15 cellular contexts compared by ENCODE assay signal in the genomic region with DNA sequence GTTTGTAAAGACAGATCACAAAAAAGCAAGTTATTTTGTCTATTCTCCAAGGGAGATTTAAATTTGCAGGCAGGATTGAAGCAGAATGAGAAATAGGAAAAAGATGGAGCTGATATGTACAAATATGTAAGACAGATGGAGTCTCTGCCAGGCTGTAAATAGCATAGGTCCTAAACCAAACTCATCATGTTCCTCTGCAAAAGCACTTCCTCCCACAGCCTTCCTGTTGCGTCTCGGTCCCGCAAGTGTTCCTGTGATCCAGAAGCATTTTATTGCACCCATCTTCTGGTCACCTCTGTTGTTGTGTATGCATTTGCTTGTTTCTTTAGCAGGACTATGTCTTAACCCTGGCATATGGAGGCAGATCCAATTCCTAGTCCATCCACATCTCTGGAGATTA.
DNase-seq lines count a peak whose midpoint lies in the region; ATAC-seq, FAIRE-seq and TF ChIP-seq lines count a peak whose summit lies in the region.
"Had no signal": no experiment of that assay in that cellular context is flagged by ENCODE, and none has a peak within 500 bp of the region (broad histone marks: within the 10 kb centered on the region; RNA-seq: fewer than 3 reads in every experiment).

No MANE protein-coding gene starts in this region.

- H3K9me3 ChIP-seq in GM12878 (replicated peaks; ENCODE audit: control insufficient read depth, insufficient read depth, low read length) (peaks cover 11% of the 10 kb centered on the region; the same call in 2 of the 3 replicates), heart left ventricle (peaks cover 0 to 12% (median 0%) of the 10 kb centered on the region in 12 donors)

- H3K36me3 Mint-ChIP-seq in T-helper 2 cell treated with Interferon-gamma antibody and Interleukin-4, amounts not matched to agents 5 μg/mL and 100 μg/mL, for 36 hours (ENCODE audit: low read depth), result no peaks in the 10 kb centered on the region

- ATAC-seq in GM19452 (IDR thresholded peaks at IDR 0.05; ENCODE audit: unreplicated experiment), result peak; percentile 18
- ATAC-seq in HG03354 (IDR thresholded peaks at IDR 0.05; ENCODE audit: poor library complexity, severe bottlenecking, unreplicated experiment), result peak; percentile 11
- peak; percentile 19 for ATAC-seq in GM12878
- no peak for ATAC-seq in heart left ventricle
- ATAC-seq: sciatic nerve had no signal

- TF ChIP-seq CTCF in GM12878 (IDR thresholded peaks at IDR 0.05 in 2 of 3, conservative IDR thresholded peaks at IDR 0.05 in 1 of 3; ENCODE audit: control insufficient read depth in 2 of 3, extremely low read depth in 1 of 3, insufficient read depth in 1 of 3, low read depth in 3 of 3, low read length in 3 of 3), result no peak
- no peak for TF ChIP-seq CTCF in heart left ventricle (IDR thresholded peaks at IDR 0.05)

- H3K9ac ChIP-seq in GM12878 (ENCODE audit: control insufficient read depth, insufficient read depth, low read length), result no peak overlapping the region

- peaks cover 22% of the 10 kb centered on the region for H3K9me3 Mint-ChIP-seq in T-helper 2 cell treated with Interferon-gamma antibody and Interleukin-4, amounts not matched to agents 5 μg/mL and 100 μg/mL, for 36 hours

- H2AFZ ChIP-seq in GM12878 (ENCODE audit: control insufficient read depth, low read depth, low read length), result peak overlapping the region; percentile 56

- H3K27me3 Mint-ChIP-seq in T-helper 2 cell treated with Interferon-gamma antibody and Interleukin-4, amounts not matched to agents 5 μg/mL and 100 μg/mL, for 36 hours (ENCODE audit: low read depth), result peaks cover 12% of the 10 kb centered on the region

- H3K4me1 ChIP-seq in GM12878 (ENCODE audit: control insufficient read depth, insufficient read depth, low read length), result peaks cover 20% of the 10 kb centered on the region
- H3K4me1 ChIP-seq in heart left ventricle, result peaks cover 0 to 5% (median 0%) of the 10 kb centered on the region in 12 donors

- H3K27me3 ChIP-seq in GM12878 (replicated peaks in 1 of 2; ENCODE audit: control insufficient read depth in 2 of 2, insufficient read depth in 2 of 2, low read length in 1 of 2), result no peaks in the 10 kb centered on the region
- H3K27me3 ChIP-seq in heart left ventricle, result peaks cover 0 to under 1% (median 0%) of the 10 kb centered on the region in 9 donors

- H3K4me1 Mint-ChIP-seq in T-helper 2 cell treated with Interferon-gamma antibody and Interleukin-4, amounts not matched to agents 5 μg/mL and 100 μg/mL, for 36 hours (ENCODE audit: low read depth), result peaks cover 14% of the 10 kb centered on the region

- peak overlapping the region; percentile 88 for H3K4me2 ChIP-seq in GM12878 (ENCODE audit: control insufficient read depth, insufficient read depth)

- SMC1A ChIA-PET in GM12878 (lab: Charles Lee; ENCODE audit: uncharacterized antibody, unreplicated experiment), result interaction anchor here (0.6 to 1.2 kb wide), 2 partner anchors 23 to 240 kb away, joined by 3 read pairs; no protein-coding TSS in a partner anchor

- BruUV-seq in GM12878 (replicated peaks; lab: Mats Ljungman, UMichigan), result no TSS peak

- intact Hi-C loops in GM12878 (cut with micrococcal nuclease; ENCODE audit: unreplicated experiment), result no loop called here
- intact Hi-C loops in heart left ventricle (cut with DNase I), result no loop called here

- in situ Hi-C loops in GM12878 (cut with MboI), result no loop called here

- H3K4me3 Mint-ChIP-seq in T-helper 2 cell treated with Interferon-gamma antibody and Interleukin-4, amounts not matched to agents 5 μg/mL and 100 μg/mL, for 36 hours, result peak overlapping the region; percentile 62

- no peak for FAIRE-seq in GM12878 (lab: Jason Lieb, UNC)
- FAIRE-seq: H1 had no signal

- H3K27ac ChIP-seq in GM12878 (ENCODE audit: control insufficient read depth, insufficient read depth), result peak overlapping the region; percentile 54
- no peak overlapping the region for H3K27ac ChIP-seq in heart left ventricle
- no peak overlapping the region for H3K27ac ChIP-seq in substantia nigra (ENCODE audit: low read depth, low read length, poor library complexity, severe bottlenecking)

- no peak for DNase-seq in T-helper 2 cell treated with Interferon-gamma antibody and Interleukin-4, amounts not matched to agents 5 μg/mL and 100 μg/mL, for 36 hours (ENCODE audit: low spot score)
- no peak for DNase-seq in T-helper 2 cell
- DNase-seq in GM12878 (ENCODE audit: low read depth, low spot score), result no peak
- DNase-seq in heart left ventricle, result no peak
- no peak for DNase-seq in SW 1271 (lab: John Stamatoyannopoulos, UW)
- DNase-seq in substantia nigra (lab: John Stamatoyannopoulos, UW), result no peak
- DNase-seq: dermis blood vessel endothelial cell, DMS 273 treated with DMSO at 0.1 percent for 48 hours, foreskin melanocyte, NCI-H446 treated with DMSO at 0.1 percent for 48 hours, SHP77 treated with DMSO at 0.1 percent for 48 hours had no signal

- H4K20me1 ChIP-seq in GM12878 (ENCODE audit: control insufficient read depth, insufficient read depth), result no peaks in the 10 kb centered on the region

- CTCF ChIA-PET in GM12878 (lab: Yijun Ruan, JAX), result no interaction called here

- TF ChIP-seq POLR2A in GM12878 (IDR thresholded peaks at IDR 0.05; ENCODE audit: low read depth, low read length), result no peak
- TF ChIP-seq POLR2A in heart left ventricle (IDR thresholded peaks at IDR 0.05), result no peak

- POLR2A ChIA-PET in GM12878 (lab: Charles Lee), result interaction anchor here (0.6 kb wide), 1 partner anchor 71 kb away, joined by 7 read pairs; no protein-coding TSS in a partner anchor

- no peak for TF ChIP-seq EP300 in GM12878 (IDR thresholded peaks at IDR 0.05; ENCODE audit: borderline replicate concordance in 1 of 2, control insufficient read depth in 1 of 2, low read depth in 2 of 2, low read length in 2 of 2)

- H3K4me3 ChIP-seq in GM12878 (peak overlapping the region; percentile 47), heart left ventricle (no peak overlapping the region)

- no peaks in the 10 kb centered on the region for H3K79me2 ChIP-seq in GM12878 (ENCODE audit: control insufficient read depth, insufficient read depth, low read length)

- no peaks in the 10 kb centered on the region for H3K36me3 ChIP-seq in GM12878 (ENCODE audit: control insufficient read depth in 2 of 2, insufficient read depth in 2 of 2, low read length in 1 of 2)
- H3K36me3 ChIP-seq in heart left ventricle, result no peaks in the 10 kb centered on the region

- RAD21 ChIA-PET in GM12878 (lab: Charles Lee; ENCODE audit: unreplicated experiment), result interaction anchor here (0.9 to 1.5 kb wide), 2 partner anchors 53 to 268 kb away, joined by 3 to 4 read pairs; no protein-coding TSS in a partner anchor

- no peak for TF ChIP-seq RAD21 in GM12878 (IDR thresholded peaks at IDR 0.05; ENCODE audit: insufficient read depth, low read depth, low read length)

- 2% methylated on average over 3 of the region's 3 CpGs for WGBS in GM12878 (ENCODE audit: insufficient coverage, insufficient replicate concordance, low lambda C conversion rate, missing lambda C conversion rate)
- 33 to 78% (median 50%) methylated on average over 3 of the region's 3 CpGs for WGBS in heart left ventricle, 4 donors

- H3K27ac Mint-ChIP-seq in T-helper 2 cell treated with Interferon-gamma antibody and Interleukin-4, amounts not matched to agents 5 μg/mL and 100 μg/mL, for 36 hours, result no peak overlapping the region

TF ChIP-seq in GM12878, 131 proteins besides CTCF, POLR2A, EP300 and RAD21:
- TF ChIP-seq CHD2 (IDR thresholded peaks at IDR 0.05; ENCODE audit: borderline replicate concordance, low read depth, low read length), result no peak
- peak; percentile 43; the same call in 1 of the 2 replicates for TF ChIP-seq SPI1 (IDR thresholded peaks at IDR 0.05; ENCODE audit: borderline replicate concordance, insufficient read depth, low read depth, low read length)

Comparison
In these comparisons a context has a peak if more than half of its experiments do, and no peak if none do; other contexts are left out.
1. ATAC-seq: peak in GM19452 (single experiment), HG03354 (single experiment) and GM12878 (single experiment); none in heart left ventricle (0 of 4).